1 cellular context compared by ENCODE assay signal in the genomic region with DNA sequence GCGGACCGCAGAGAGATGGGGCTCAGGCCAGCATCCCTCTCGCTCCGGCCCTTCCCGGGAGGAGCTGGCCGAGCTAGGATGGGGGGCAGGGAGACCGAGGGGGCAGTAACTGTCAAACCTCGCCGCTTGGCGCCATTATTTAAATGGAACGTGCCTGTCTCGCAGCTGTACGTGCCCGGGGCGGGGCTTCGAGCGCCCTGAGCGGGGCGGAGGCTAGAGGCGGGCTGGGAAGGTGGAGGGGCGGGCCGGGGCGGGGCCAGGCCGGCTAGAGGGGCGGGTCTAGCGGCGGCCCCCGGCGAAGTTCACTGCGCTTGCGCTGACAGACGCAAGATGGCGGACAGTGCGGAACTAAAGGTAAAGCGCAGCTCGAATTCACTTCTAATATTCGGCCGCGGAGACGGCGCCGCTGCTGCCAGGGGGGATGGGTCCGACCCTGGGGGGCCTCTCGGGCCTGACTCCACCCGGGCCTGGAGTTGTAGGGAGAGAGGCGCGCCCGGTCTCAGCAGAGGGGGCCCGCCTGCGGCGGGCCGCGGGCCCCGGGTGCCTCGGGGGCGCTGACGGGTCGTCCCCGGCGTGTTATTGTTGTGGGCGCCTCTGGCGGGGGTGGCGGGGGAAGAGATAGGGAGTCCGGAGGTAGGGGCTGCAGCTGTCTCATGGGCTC.
A peak's percentile ranks its signal among the peaks of the same experiment; 100 is the strongest.
TF ChIP-seq lines count a peak whose summit lies in the region.

A gene (plus strand): TSS at position 319 of the 661 bp plus-strand sequence. CDS start 12 bp downstream, at position 331.

TF ChIP-seq in HepG2, 621 proteins besides CTCF, POLR2A, EP300 and RAD21 (continued from another document and continues in another):
- TF ChIP-seq SATB2 (CRISPR knock-in tag; IDR thresholded peaks at IDR 0.05) (no peak), MYC (CRISPR knock-in tag; IDR thresholded peaks at IDR 0.05; ENCODE audit: borderline replicate concordance) (peak; percentile 60; the same call in 1 of the 2 replicates), MYNN (CRISPR knock-in tag; IDR thresholded peaks at IDR 0.05; ENCODE audit: low read depth) (no peak), ZMYM3 (CRISPR knock-in tag; IDR thresholded peaks at IDR 0.05) (no peak), ZNF160 (CRISPR knock-in tag; IDR thresholded peaks at IDR 0.05) (0 out of 2 replicates have a peak, but pooled peaks have one; percentile 40), RARA (CRISPR knock-in tag; IDR thresholded peaks at IDR 0.05) (no peak), ATF1 (CRISPR knock-in tag; IDR thresholded peaks at IDR 0.05) (no peak), NCOA5 (CRISPR knock-in tag; IDR thresholded peaks at IDR 0.05) (no peak), RELA (CRISPR knock-in tag; IDR thresholded peaks at IDR 0.05) (no peak), MZF1 (CRISPR knock-in tag; IDR thresholded peaks at IDR 0.05; ENCODE audit: borderline replicate concordance) (no peak), MIER2 (CRISPR knock-in tag; IDR thresholded peaks at IDR 0.05) (no peak), ZNF20 (CRISPR knock-in tag; IDR thresholded peaks at IDR 0.05) (no peak), BHLHE40 (IDR thresholded peaks at IDR 0.05; ENCODE audit: low read length) (peak; percentile 70; the same call in 1 of the 2 replicates), ZNF605 (CRISPR knock-in tag; IDR thresholded peaks at IDR 0.05) (0 out of 2 replicates have a peak, but pooled peaks have one; percentile 38), SALL2 (CRISPR knock-in tag; IDR thresholded peaks at IDR 0.05) (no peak), CBFB (CRISPR knock-in tag; IDR thresholded peaks at IDR 0.05) (no peak), XRCC5 (optimal IDR thresholded peaks at IDR 0.05; ENCODE audit: low read length) (peak; percentile 25), ZNF121 (CRISPR knock-in tag; IDR thresholded peaks at IDR 0.05) (no peak), ZKSCAN5 (CRISPR knock-in tag; IDR thresholded peaks at IDR 0.05) (no peak), KLF11 (CRISPR knock-in tag; IDR thresholded peaks at IDR 0.05) (0 out of 2 replicates have a peak, but pooled peaks have one; percentile 52), SP4 (CRISPR knock-in tag; IDR thresholded peaks at IDR 0.05) (peak; percentile 88), ARNT2 (CRISPR knock-in tag; IDR thresholded peaks at IDR 0.05; ENCODE audit: low read depth) (no peak), POLR2AphosphoS2 (IDR thresholded peaks at IDR 0.05; ENCODE audit: low read depth, low read length) (no peak), ZNF30 (CRISPR knock-in tag; IDR thresholded peaks at IDR 0.05) (no peak), CEBPG (CRISPR knock-in tag; IDR thresholded peaks at IDR 0.05) (no peak), ZNF816 (CRISPR knock-in tag; IDR thresholded peaks at IDR 0.05; ENCODE audit: borderline replicate concordance) (no peak; the same call in 1 of the 2 replicates), FOSL2 (CRISPR knock-in tag; IDR thresholded peaks at IDR 0.05) (no peak)
- TF ChIP-seq, protein P1, sequence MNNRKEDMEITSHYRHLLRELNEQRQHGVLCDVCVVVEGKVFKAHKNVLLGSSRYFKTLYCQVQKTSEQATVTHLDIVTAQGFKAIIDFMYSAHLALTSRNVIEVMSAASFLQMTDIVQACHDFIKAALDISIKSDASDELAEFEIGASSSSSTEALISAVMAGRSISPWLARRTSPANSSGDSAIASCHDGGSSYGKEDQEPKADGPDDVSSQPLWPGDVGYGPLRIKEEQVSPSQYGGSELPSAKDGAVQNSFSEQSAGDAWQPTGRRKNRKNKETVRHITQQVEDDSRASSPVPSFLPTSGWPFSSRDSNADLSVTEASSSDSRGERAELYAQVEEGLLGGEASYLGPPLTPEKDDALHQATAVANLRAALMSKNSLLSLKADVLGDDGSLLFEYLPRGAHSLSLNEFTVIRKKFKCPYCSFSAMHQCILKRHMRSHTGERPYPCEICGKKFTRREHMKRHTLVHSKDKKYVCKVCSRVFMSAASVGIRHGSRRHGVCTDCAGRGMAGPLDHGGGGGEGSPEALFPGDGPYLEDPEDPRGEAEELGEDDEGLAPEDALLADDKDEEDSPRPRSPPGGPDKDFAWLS (CRISPR knock-in tag; IDR thresholded peaks at IDR 0.05; ENCODE audit: borderline replicate concordance): no peak
- TF ChIP-seq, protein P2, sequence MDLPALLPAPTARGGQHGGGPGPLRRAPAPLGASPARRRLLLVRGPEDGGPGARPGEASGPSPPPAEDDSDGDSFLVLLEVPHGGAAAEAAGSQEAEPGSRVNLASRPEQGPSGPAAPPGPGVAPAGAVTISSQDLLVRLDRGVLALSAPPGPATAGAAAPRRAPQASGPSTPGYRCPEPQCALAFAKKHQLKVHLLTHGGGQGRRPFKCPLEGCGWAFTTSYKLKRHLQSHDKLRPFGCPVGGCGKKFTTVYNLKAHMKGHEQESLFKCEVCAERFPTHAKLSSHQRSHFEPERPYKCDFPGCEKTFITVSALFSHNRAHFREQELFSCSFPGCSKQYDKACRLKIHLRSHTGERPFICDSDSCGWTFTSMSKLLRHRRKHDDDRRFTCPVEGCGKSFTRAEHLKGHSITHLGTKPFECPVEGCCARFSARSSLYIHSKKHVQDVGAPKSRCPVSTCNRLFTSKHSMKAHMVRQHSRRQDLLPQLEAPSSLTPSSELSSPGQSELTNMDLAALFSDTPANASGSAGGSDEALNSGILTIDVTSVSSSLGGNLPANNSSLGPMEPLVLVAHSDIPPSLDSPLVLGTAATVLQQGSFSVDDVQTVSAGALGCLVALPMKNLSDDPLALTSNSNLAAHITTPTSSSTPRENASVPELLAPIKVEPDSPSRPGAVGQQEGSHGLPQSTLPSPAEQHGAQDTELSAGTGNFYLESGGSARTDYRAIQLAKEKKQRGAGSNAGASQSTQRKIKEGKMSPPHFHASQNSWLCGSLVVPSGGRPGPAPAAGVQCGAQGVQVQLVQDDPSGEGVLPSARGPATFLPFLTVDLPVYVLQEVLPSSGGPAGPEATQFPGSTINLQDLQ (CRISPR knock-in tag; IDR thresholded peaks at IDR 0.05): no peak
- TF ChIP-seq, protein P3, sequence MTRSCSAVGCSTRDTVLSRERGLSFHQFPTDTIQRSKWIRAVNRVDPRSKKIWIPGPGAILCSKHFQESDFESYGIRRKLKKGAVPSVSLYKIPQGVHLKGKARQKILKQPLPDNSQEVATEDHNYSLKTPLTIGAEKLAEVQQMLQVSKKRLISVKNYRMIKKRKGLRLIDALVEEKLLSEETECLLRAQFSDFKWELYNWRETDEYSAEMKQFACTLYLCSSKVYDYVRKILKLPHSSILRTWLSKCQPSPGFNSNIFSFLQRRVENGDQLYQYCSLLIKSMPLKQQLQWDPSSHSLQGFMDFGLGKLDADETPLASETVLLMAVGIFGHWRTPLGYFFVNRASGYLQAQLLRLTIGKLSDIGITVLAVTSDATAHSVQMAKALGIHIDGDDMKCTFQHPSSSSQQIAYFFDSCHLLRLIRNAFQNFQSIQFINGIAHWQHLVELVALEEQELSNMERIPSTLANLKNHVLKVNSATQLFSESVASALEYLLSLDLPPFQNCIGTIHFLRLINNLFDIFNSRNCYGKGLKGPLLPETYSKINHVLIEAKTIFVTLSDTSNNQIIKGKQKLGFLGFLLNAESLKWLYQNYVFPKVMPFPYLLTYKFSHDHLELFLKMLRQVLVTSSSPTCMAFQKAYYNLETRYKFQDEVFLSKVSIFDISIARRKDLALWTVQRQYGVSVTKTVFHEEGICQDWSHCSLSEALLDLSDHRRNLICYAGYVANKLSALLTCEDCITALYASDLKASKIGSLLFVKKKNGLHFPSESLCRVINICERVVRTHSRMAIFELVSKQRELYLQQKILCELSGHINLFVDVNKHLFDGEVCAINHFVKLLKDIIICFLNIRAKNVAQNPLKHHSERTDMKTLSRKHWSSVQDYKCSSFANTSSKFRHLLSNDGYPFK (CRISPR knock-in tag; IDR thresholded peaks at IDR 0.05; ENCODE audit: borderline replicate concordance): no peak
- TF ChIP-seq, protein P4, sequence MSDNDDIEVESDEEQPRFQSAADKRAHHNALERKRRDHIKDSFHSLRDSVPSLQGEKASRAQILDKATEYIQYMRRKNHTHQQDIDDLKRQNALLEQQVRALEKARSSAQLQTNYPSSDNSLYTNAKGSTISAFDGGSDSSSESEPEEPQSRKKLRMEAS (IDR thresholded peaks at IDR 0.05): peak; percentile 80
- TF ChIP-seq, protein P5, sequence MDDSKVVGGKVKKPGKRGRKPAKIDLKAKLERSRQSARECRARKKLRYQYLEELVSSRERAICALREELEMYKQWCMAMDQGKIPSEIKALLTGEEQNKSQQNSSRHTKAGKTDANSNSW (CRISPR knock-in tag; IDR thresholded peaks at IDR 0.05; ENCODE audit: borderline replicate concordance): no peak
- TF ChIP-seq, protein P6, sequence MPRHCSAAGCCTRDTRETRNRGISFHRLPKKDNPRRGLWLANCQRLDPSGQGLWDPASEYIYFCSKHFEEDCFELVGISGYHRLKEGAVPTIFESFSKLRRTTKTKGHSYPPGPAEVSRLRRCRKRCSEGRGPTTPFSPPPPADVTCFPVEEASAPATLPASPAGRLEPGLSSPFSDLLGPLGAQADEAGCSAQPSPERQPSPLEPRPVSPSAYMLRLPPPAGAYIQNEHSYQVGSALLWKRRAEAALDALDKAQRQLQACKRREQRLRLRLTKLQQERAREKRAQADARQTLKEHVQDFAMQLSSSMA (CRISPR knock-in tag; IDR thresholded peaks at IDR 0.05): no peak
- TF ChIP-seq, protein P7, sequence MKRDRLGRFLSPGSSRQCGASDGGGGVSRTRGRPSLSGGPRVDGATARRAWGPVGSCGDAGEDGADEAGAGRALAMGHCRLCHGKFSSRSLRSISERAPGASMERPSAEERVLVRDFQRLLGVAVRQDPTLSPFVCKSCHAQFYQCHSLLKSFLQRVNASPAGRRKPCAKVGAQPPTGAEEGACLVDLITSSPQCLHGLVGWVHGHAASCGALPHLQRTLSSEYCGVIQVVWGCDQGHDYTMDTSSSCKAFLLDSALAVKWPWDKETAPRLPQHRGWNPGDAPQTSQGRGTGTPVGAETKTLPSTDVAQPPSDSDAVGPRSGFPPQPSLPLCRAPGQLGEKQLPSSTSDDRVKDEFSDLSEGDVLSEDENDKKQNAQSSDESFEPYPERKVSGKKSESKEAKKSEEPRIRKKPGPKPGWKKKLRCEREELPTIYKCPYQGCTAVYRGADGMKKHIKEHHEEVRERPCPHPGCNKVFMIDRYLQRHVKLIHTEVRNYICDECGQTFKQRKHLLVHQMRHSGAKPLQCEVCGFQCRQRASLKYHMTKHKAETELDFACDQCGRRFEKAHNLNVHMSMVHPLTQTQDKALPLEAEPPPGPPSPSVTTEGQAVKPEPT (CRISPR knock-in tag; IDR thresholded peaks at IDR 0.05; ENCODE audit: low read depth): no peak
- TF ChIP-seq, protein P8, sequence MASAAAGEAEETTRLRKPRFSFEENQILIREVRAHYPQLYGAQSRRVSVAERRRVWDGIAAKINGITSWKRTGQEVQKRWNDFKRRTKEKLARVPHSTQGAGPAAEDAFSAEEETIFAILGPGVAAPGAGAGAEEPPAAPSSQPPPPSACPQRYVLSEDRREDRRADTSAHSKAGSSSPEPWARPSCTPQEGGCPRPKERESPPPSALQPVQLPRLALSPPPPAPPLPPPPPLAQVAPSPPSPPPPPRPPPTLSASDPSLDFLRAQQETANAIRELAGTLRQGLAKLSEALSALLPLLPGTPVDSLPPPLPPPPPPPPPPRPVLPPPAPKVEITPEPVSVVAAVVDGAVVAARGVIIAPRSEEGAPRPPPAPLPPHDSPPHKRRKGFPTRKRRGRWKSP (CRISPR knock-in tag; IDR thresholded peaks at IDR 0.05): no peak
- TF ChIP-seq, protein P9, sequence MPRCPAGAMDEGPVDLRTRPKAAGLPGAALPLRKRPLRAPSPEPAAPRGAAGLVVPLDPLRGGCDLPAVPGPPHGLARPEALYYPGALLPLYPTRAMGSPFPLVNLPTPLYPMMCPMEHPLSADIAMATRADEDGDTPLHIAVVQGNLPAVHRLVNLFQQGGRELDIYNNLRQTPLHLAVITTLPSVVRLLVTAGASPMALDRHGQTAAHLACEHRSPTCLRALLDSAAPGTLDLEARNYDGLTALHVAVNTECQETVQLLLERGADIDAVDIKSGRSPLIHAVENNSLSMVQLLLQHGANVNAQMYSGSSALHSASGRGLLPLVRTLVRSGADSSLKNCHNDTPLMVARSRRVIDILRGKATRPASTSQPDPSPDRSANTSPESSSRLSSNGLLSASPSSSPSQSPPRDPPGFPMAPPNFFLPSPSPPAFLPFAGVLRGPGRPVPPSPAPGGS (CRISPR knock-in tag; IDR thresholded peaks at IDR 0.05): no peak
- TF ChIP-seq, protein P10, sequence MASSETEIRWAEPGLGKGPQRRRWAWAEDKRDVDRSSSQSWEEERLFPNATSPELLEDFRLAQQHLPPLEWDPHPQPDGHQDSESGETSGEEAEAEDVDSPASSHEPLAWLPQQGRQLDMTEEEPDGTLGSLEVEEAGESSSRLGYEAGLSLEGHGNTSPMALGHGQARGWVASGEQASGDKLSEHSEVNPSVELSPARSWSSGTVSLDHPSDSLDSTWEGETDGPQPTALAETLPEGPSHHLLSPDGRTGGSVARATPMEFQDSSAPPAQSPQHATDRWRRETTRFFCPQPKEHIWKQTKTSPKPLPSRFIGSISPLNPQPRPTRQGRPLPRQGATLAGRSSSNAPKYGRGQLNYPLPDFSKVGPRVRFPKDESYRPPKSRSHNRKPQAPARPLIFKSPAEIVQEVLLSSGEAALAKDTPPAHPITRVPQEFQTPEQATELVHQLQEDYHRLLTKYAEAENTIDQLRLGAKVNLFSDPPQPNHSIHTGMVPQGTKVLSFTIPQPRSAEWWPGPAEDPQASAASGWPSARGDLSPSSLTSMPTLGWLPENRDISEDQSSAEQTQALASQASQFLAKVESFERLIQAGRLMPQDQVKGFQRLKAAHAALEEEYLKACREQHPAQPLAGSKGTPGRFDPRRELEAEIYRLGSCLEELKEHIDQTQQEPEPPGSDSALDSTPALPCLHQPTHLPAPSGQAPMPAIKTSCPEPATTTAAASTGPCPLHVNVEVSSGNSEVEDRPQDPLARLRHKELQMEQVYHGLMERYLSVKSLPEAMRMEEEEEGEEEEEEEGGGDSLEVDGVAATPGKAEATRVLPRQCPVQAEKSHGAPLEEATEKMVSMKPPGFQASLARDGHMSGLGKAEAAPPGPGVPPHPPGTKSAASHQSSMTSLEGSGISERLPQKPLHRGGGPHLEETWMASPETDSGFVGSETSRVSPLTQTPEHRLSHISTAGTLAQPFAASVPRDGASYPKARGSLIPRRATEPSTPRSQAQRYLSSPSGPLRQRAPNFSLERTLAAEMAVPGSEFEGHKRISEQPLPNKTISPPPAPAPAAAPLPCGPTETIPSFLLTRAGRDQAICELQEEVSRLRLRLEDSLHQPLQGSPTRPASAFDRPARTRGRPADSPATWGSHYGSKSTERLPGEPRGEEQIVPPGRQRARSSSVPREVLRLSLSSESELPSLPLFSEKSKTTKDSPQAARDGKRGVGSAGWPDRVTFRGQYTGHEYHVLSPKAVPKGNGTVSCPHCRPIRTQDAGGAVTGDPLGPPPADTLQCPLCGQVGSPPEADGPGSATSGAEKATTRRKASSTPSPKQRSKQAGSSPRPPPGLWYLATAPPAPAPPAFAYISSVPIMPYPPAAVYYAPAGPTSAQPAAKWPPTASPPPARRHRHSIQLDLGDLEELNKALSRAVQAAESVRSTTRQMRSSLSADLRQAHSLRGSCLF (CRISPR knock-in tag; IDR thresholded peaks at IDR 0.05; ENCODE audit: borderline replicate concordance): no peak
- TF ChIP-seq, protein P11, sequence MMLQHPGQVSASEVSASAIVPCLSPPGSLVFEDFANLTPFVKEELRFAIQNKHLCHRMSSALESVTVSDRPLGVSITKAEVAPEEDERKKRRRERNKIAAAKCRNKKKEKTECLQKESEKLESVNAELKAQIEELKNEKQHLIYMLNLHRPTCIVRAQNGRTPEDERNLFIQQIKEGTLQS (CRISPR knock-in tag; IDR thresholded peaks at IDR 0.05): no peak
- TF ChIP-seq, protein P12, sequence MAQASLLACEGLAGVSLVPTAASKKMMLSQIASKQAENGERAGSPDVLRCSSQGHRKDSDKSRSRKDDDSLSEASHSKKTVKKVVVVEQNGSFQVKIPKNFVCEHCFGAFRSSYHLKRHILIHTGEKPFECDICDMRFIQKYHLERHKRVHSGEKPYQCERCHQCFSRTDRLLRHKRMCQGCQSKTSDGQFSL (CRISPR knock-in tag; IDR thresholded peaks at IDR 0.05): 0 out of 2 replicates have a peak, but pooled peaks have one; percentile 37
